ENCODE assay signal across 8 cellular contexts in genomic region chr6:26033942-26034354, GRCh38.
DNase-seq lines count a peak whose midpoint lies in the region; ATAC-seq and TF ChIP-seq lines count a peak whose summit lies in the region.

No MANE protein-coding gene starts in this region.

- H3K27me3 ChIP-seq in layer of hippocampus (ENCODE audit: control insufficient read depth, insufficient read depth, low read length) = no peaks in the 10 kb centered on the region

- in situ Hi-C loops in astrocyte of the spinal cord (cut with HindIII; ENCODE audit: low sequenced_read_pairs) = no loop called here

- peak overlapping the region; percentile 73 for H3K27ac ChIP-seq in layer of hippocampus (ENCODE audit: low read depth, low read length)

- peak overlapping the region; percentile 39 for H3K4me3 ChIP-seq in astrocyte of the spinal cord (ENCODE audit: low read depth, low read length)

- no peak for ATAC-seq in stimulated activated naive CD8-positive, alpha-beta T cell treated with anti-CD3 and anti-CD28 coated beads, Interleukin-15, Interleukin-2, amounts not matched to agents 100 U/mL and 50 U/mL, for 24 hours
- ATAC-seq in GM21786 (IDR thresholded peaks at IDR 0.05; ENCODE audit: unreplicated experiment) (no peak), GM21825 (IDR thresholded peaks at IDR 0.05; ENCODE audit: unreplicated experiment) (no peak)

- TF ChIP-seq CTCF in astrocyte of the spinal cord (IDR thresholded peaks at IDR 0.05; ENCODE audit: low read depth, low read length) = no peak

- peak; percentile 71 for DNase-seq in stimulated activated CD4-positive, alpha-beta T cell treated with anti-CD3 and anti-CD28 coated beads, Interleukin-15, amount 100 ng/mL, for 24 hours
- DNase-seq in stimulated activated CD4-positive, alpha-beta T cell treated with anti-CD3 and anti-CD28 coated beads, Interleukin-12 subunit alpha, Interleukin-12 subunit beta, amount 100 ng/mL, for 4 hours = no peak
- DNase-seq in astrocyte of the spinal cord (ENCODE audit: low read depth, low spot score) (no peak), HCEC 1CT (no peak)
- peak; percentile 63 for DNase-seq in stimulated activated naive CD8-positive, alpha-beta T cell treated with anti-CD3 and anti-CD28 coated beads, Interleukin-15, Interleukin-2, amounts not matched to agents 100 U/mL and 50 U/mL, for 24 hours

Comparison
In these comparisons a context has a peak if more than half of its experiments do, and no peak if none do; other contexts are left out.
1. DNase-seq: peak in stimulated activated CD4-positive, alpha-beta T cell treated with anti-CD3 and anti-CD28 coated beads, Interleukin-15, amount 100 ng/mL, for 24 hours (single experiment) and stimulated activated naive CD8-positive, alpha-beta T cell treated with anti-CD3 and anti-CD28 coated beads, Interleukin-15, Interleukin-2, amounts not matched to agents 100 U/mL and 50 U/mL, for 24 hours (single experiment); none in stimulated activated CD4-positive, alpha-beta T cell treated with anti-CD3 and anti-CD28 coated beads, Interleukin-12 subunit alpha, Interleukin-12 subunit beta, amount 100 ng/mL, for 4 hours (single experiment), astrocyte of the spinal cord (single experiment) and HCEC 1CT (single experiment).